ENCODE assay signal across 8 cellular contexts in genomic region chr6:24695635-24696034, GRCh38.
DNase-seq lines count a peak whose midpoint lies in the region; ATAC-seq and TF ChIP-seq lines count a peak whose summit lies in the region.
"Not testable (repeated sequence)": the region's sequence is repeated elsewhere in the genome, so short reads cannot be mapped to it uniquely, and the experiment has no call there.

No MANE protein-coding gene starts in this region.

- DNase-seq in COR-L47 (lab: John Stamatoyannopoulos, UW) (peak; percentile 34), LNCaP clone FGC (ENCODE audit: low read depth) (peak; percentile 22), OCI-M1 (lab: John Stamatoyannopoulos, UW) (peak; percentile 81), activated T-cell treated with anti-CD3 and anti-CD28 coated beads for 4 hours (peak; percentile 19), epithelial cell of esophagus (ENCODE audit: low read depth) (peak; percentile 53), medulla oblongata (ENCODE audit: extremely low spot score) (peak; percentile 52)
- peak; percentile 49 for DNase-seq in stimulated activated CD8-positive, alpha-beta memory T cell treated with anti-CD3 and anti-CD28 coated beads, Interleukin-4, amount 100 ng/mL, for 48 hours

- TF ChIP-seq CTCF in LNCaP clone FGC (IDR thresholded peaks at IDR 0.05; ENCODE audit: control insufficient read depth, extremely low read depth, insufficient read depth) = peak; percentile 73
- TF ChIP-seq CTCF in epithelial cell of esophagus (IDR thresholded peaks at IDR 0.05; ENCODE audit: insufficient read depth, low read depth, low read length, missing control alignments) = peak; percentile 35

- ATAC-seq in GM21737 (IDR thresholded peaks at IDR 0.05; ENCODE audit: unreplicated experiment) = peak; percentile 70

- H3K4me3 ChIP-seq in LNCaP clone FGC (ENCODE audit: low read depth, low read length); epithelial cell of esophagus (ENCODE audit: low read length): not testable (repeated sequence)

Comparison
In these comparisons a context has a peak if more than half of its experiments do, and no peak if none do; other contexts are left out.
1. DNase-seq: peak in every context shown above with its lines; median percentile 81 in OCI-M1; 53 in epithelial cell of esophagus; 52 in medulla oblongata; 49 in stimulated activated CD8-positive, alpha-beta memory T cell treated with anti-CD3 and anti-CD28 coated beads, Interleukin-4, amount 100 ng/mL, for 48 hours; 34 in COR-L47; 22 in LNCaP clone FGC; 19 in activated T-cell treated with anti-CD3 and anti-CD28 coated beads for 4 hours.